In the genomic region with DNA sequence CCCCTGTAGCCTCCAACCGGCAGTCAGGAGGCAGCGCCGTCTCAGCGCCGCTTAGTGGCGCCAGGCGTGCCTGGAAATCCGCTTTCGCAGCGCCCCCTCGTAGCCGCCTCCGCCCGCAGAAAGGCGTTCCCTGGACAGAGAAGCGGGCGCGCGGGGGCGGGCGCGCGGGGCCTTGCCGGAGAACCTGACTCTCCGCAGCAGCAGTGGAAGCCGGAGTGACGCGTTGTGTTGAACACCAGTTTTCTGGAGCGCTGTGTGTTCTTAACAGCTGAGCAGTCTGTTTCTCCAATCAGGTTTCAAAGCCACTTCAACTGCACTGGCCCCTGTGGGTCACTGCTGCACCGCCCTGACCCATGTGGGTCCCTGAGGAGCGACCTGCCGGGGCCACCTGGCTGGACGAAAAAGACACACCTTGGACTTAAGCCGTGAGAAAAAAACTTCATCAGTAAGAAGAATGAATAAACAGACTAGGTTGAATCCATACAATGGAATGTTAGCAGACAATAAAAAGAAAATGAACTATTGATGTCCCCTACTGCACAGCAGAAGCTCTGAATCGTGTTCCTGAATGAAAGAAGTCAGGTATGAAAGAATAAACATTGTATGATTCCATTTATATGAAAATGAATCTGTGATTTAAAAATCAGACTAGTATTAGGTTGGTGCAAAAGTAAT, we compare ENCODE assay signal across 10 cellular contexts. TPM values are rescaled to one million over a fixed set of nuclear protein-coding genes. Genes with fewer than 3 reads are reported as not detected.
DNase-seq lines count a peak whose midpoint lies in the region; ATAC-seq and TF ChIP-seq lines count a peak whose summit lies in the region.
"Not testable (repeated sequence)": the region's sequence is repeated elsewhere in the genome, so short reads cannot be mapped to it uniquely, and the experiment has no call there.
"Had no signal": no experiment of that assay in that cellular context is flagged by ENCODE, and none has a peak within 500 bp of the region (broad histone marks: within the 10 kb centered on the region; RNA-seq: fewer than 3 reads in every experiment).

No MANE protein-coding gene starts in this region.

- not testable (repeated sequence) for H3K9me3 ChIP-seq in AG04450 (ENCODE audit: control insufficient read depth, insufficient read depth, low read length); colonic mucosa; left ventricle myocardium inferior (replicated peaks); spleen

- H3K4me1 ChIP-seq in colonic mucosa, left ventricle myocardium inferior, spleen: not testable (repeated sequence)

- not testable (repeated sequence) for H3K36me3 Mint-ChIP-seq in activated CD4-positive, alpha-beta T cell treated with anti-CD3 and anti-CD28 coated beads, Interleukin-2, amount 10 ng/mL, durations not matched to agents 7 days and 5 days (ENCODE audit: low read depth)

- not testable (repeated sequence) for H3K27me3 ChIP-seq in AG04450 (ENCODE audit: control insufficient read depth, insufficient read depth, low read length); colonic mucosa; left ventricle myocardium inferior (ENCODE audit: low read depth); spleen (replicated peaks in 1 of 7)

- CTCF ChIA-PET in AG04450 (lab: Charles Lee); activated CD4-positive, alpha-beta T cell treated with anti-CD3 and anti-CD28 coated beads, Interleukin-2, amount 10 ng/mL, durations not matched to agents 7 days and 5 days (lab: Charles Lee): not testable (repeated sequence)

- ATAC-seq in GM21529 (IDR thresholded peaks at IDR 0.05; ENCODE audit: unreplicated experiment): peak; percentile 74

- not testable (repeated sequence) for H3K27ac Mint-ChIP-seq in activated CD4-positive, alpha-beta T cell treated with anti-CD3 and anti-CD28 coated beads, Interleukin-2, amount 10 ng/mL, durations not matched to agents 7 days and 5 days

- H3K4me3 ChIP-seq in AG04450 (ENCODE audit: low read depth, low read length) (peak overlapping the region; percentile 56), colonic mucosa (peak overlapping the region; percentile 5), left ventricle myocardium inferior (peak overlapping the region; percentile 62), spleen (peak overlapping the region in 6 of 8 donors; percentile 2 to 61 (median 21))

- not testable (repeated sequence) for H3K9me3 Mint-ChIP-seq in activated CD4-positive, alpha-beta T cell treated with anti-CD3 and anti-CD28 coated beads, Interleukin-2, amount 10 ng/mL, durations not matched to agents 7 days and 5 days

- H3K4me3 Mint-ChIP-seq in activated CD4-positive, alpha-beta T cell treated with anti-CD3 and anti-CD28 coated beads, Interleukin-2, amount 10 ng/mL, durations not matched to agents 7 days and 5 days: peak overlapping the region; percentile 65

- not testable (repeated sequence) for TF ChIP-seq CTCF in AG04450 (IDR thresholded peaks at IDR 0.05; ENCODE audit: low read depth, low read length); colonic mucosa (IDR thresholded peaks at IDR 0.05)
- TF ChIP-seq CTCF in left ventricle myocardium inferior (IDR thresholded peaks at IDR 0.05; ENCODE audit: borderline replicate concordance): peak; percentile 8
- peak in 2 of 11 experiments; percentile 16 to 21 for TF ChIP-seq CTCF in spleen (IDR thresholded peaks at IDR 0.05 in 8 of 11, conservative IDR thresholded peaks at IDR 0.05 in 3 of 11)

- not testable (repeated sequence) for H3K4me1 Mint-ChIP-seq in activated CD4-positive, alpha-beta T cell treated with anti-CD3 and anti-CD28 coated beads, Interleukin-2, amount 10 ng/mL, durations not matched to agents 7 days and 5 days

- not testable (repeated sequence) for TF ChIP-seq POLR2A in spleen (IDR thresholded peaks at IDR 0.05)

- H3K27me3 Mint-ChIP-seq in activated CD4-positive, alpha-beta T cell treated with anti-CD3 and anti-CD28 coated beads, Interleukin-2, amount 10 ng/mL, durations not matched to agents 7 days and 5 days: not testable (repeated sequence)

- not testable (repeated sequence) for H3K36me3 ChIP-seq in colonic mucosa, left ventricle myocardium inferior, spleen

- DNase-seq in AG04450 (ENCODE audit: low read depth, low spot score); colonic mucosa; spleen: not testable (repeated sequence)
- DNase-seq in LoVo (ENCODE audit: low spot score) (peak; percentile 2), left ventricle myocardium inferior (peak; percentile 13), myocyte (ENCODE audit: low read depth) (peak; percentile 0)
- peak; percentile 6 for DNase-seq in activated CD4-positive, alpha-beta T cell treated with anti-CD3 and anti-CD28 coated beads, Interleukin-2, amount 10 ng/mL, durations not matched to agents 7 days and 5 days

- WGBS in spleen, 5 donors: 4 to 20% (median 7%) methylated on average over 6 to 11 of the region's 35 CpGs

- intact Hi-C loops in colonic mucosa (cut with DNase I); left ventricle myocardium inferior (cut with micrococcal nuclease); spleen (cut with DNase I; ENCODE audit: low total_unique reads): not testable (repeated sequence)

- POLR2A ChIA-PET in AG04450 (lab: Yijun Ruan, JAX); activated CD4-positive, alpha-beta T cell treated with anti-CD3 and anti-CD28 coated beads, Interleukin-2, amount 10 ng/mL, durations not matched to agents 7 days and 5 days (lab: Charles Lee): not testable (repeated sequence)

- H3K9ac ChIP-seq in colonic mucosa (ENCODE audit: low read depth in 2 of 2, low read length in 2 of 2): peak overlapping the region in 1 of 2 donors; percentile 24

- H3K27ac ChIP-seq in AG04450 (ENCODE audit: low read depth, low read length): peak overlapping the region; percentile 84
- not testable (repeated sequence) for H3K27ac ChIP-seq in colonic mucosa
- peak overlapping the region; percentile 66 for H3K27ac ChIP-seq in left ventricle myocardium inferior (replicated peaks)
- H3K27ac ChIP-seq in spleen: peak overlapping the region in 3 of 8 donors; percentile 18 to 30 (median 22)

RNA-seq across cellular contexts. Expression of a gene that starts 22.8 kb away (rescaled TPM):
- polyA plus RNA-seq in AG04450 (2011; rRNA removed) (0.06 and 0.10 TPM in 2 replicates), spleen (under 1 TPM in 2 of 3 donors, not detected in 1; 0.04 to 0.21 TPM)
- 0.22 TPM in 1 of 2 replicates, not detected in the other for polyA minus RNA-seq in AG04450 (2011; rRNA and poly(A)+ RNA removed)
- total RNA-seq in activated CD4-positive, alpha-beta T cell treated with anti-CD3 and anti-CD28 coated beads, Interleukin-2, amount 10 ng/mL, durations not matched to agents 7 days and 5 days: under 1 TPM; 0.15 to 0.23 TPM
- total RNA-seq in colonic mucosa (not detected), left ventricle myocardium inferior (not detected), myocyte (not detected in 2 replicates), spleen (under 1 TPM in 2 of 7 donors, not detected in 5; 0.42 to 0.47 TPM)
- not detected for polyA plus RNA-seq in myocyte (2012)
- total RNA-seq: activated B cell treated with CpG ODN at 0.5 μM for 24 hours had no signal
- polyA plus RNA-seq: IgD-negative memory B cell had no signal

Comparison
In these comparisons a context has a peak if more than half of its experiments do, and no peak if none do; other contexts are left out.
1. H3K4me3 ChIP-seq: peak in every context shown above with its lines; median percentile 62 in left ventricle myocardium inferior; 56 in AG04450; 21 in spleen; 5 in colonic mucosa.